ENCODE assay signal across 15 cellular contexts in the genomic region with DNA sequence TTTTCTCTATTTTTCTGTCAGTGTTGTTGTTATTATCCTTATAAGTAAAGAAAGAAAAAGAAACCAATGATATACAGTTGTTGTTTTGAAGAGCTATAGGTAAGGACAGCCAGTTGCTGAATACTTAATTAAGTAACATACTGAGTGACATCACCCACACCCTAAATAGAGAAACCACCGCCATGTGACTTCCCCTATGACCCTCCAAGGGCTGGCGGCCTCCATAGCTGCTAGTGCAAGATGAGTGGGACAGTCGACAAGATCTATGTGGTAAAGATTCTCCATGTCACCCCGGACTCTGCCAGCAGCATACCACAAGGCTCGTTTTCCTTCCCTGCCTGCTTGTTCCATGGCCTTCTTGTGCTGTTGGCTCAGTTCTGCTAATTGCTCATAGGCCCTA.
DNase-seq lines count a peak whose midpoint lies in the region; ATAC-seq and TF ChIP-seq lines count a peak whose summit lies in the region.
"Had no signal": no experiment of that assay in that cellular context is flagged by ENCODE, and none has a peak within 500 bp of the region (broad histone marks: within the 10 kb centered on the region; RNA-seq: fewer than 3 reads in every experiment).

No MANE protein-coding gene starts in this region.

- H3K27ac ChIP-seq in RWPE2 (ENCODE audit: poor library complexity, severe bottlenecking) (peak overlapping the region; percentile 77), fibroblast of lung (ENCODE audit: insufficient read depth, low read length) (peak overlapping the region; percentile 72)
- H3K27ac ChIP-seq: 22Rv1 had no signal

- DNase-seq in DMS 273 (lab: John Stamatoyannopoulos, UW; ENCODE audit: unreplicated experiment) (peak; percentile 3), DMS 273 treated with DMSO at 0.1 percent for 48 hours (lab: John Stamatoyannopoulos, UW) (no peak), RWPE2 (ENCODE audit: low spot score) (no peak), fibroblast of lung (ENCODE audit: low read depth in 2 of 2) (no peak), iPS-NIHi7 (ENCODE audit: extremely low spot score) (no peak), glomerular visceral epithelial cell (ENCODE audit: extremely low spot score) (no peak)
- DNase-seq: CD4-positive, alpha-beta memory T cell; DND-41; NCI-H1417 treated with DMSO at 0.1 percent for 48 hours; NCI-H2029; NCI-H2171; NCI-H748 treated with DMSO at 0.1 percent for 48 hours had no signal

- no peaks in the 10 kb centered on the region for H3K79me2 ChIP-seq in fibroblast of lung (ENCODE audit: control insufficient read depth, insufficient read depth, low read length)

- H3K4me1 ChIP-seq in RWPE2 (ENCODE audit: insufficient read depth, poor library complexity, severe bottlenecking), result peaks cover 21% of the 10 kb centered on the region
- H3K4me1 ChIP-seq in fibroblast of lung (ENCODE audit: control insufficient read depth, extremely low read depth, insufficient read depth, low read length), result peaks cover 10% of the 10 kb centered on the region

- ATAC-seq in RWPE2 (ENCODE audit: low read depth), result no peak
- no peak for ATAC-seq in HG03342 (IDR thresholded peaks at IDR 0.05; ENCODE audit: unreplicated experiment)
- ATAC-seq in HG03442 (IDR thresholded peaks at IDR 0.05; ENCODE audit: unreplicated experiment), result no peak

- no peaks in the 10 kb centered on the region for H3K9me3 ChIP-seq in RWPE2 (ENCODE audit: severe bottlenecking)
- H3K9me3 ChIP-seq in fibroblast of lung (ENCODE audit: control insufficient read depth, insufficient read depth, low read depth, low read length), result no peaks in the 10 kb centered on the region

- H3K4me3 ChIP-seq in RWPE2 (ENCODE audit: severe bottlenecking) (no peak overlapping the region), fibroblast of lung (replicated peaks in 1 of 4; ENCODE audit: control extremely low read depth in 1 of 4, insufficient read depth in 1 of 4, low read depth in 3 of 4, low read length in 4 of 4) (no peak overlapping the region)

- H3K36me3 ChIP-seq in RWPE2 (ENCODE audit: low read depth) (no peaks in the 10 kb centered on the region), fibroblast of lung (ENCODE audit: control insufficient read depth, insufficient read depth, low read length) (no peaks in the 10 kb centered on the region)

- TF ChIP-seq CTCF in RWPE2 (IDR thresholded peaks at IDR 0.05; ENCODE audit: poor library complexity, severe bottlenecking) (no peak), fibroblast of lung (conservative IDR thresholded peaks at IDR 0.05 in 1 of 2, IDR thresholded peaks at IDR 0.05 in 1 of 2; ENCODE audit: low read depth in 1 of 2, low read length in 2 of 2) (no peak)

- H3K9ac ChIP-seq in fibroblast of lung (ENCODE audit: insufficient read depth, low read length), result no peak overlapping the region

- H3K27me3 ChIP-seq in RWPE2 (ENCODE audit: insufficient read depth, poor library complexity, severe bottlenecking) (no peaks in the 10 kb centered on the region), fibroblast of lung (ENCODE audit: control insufficient read depth, insufficient read depth, low read length) (no peaks in the 10 kb centered on the region)

- peak overlapping the region; percentile 72 for H3K4me2 ChIP-seq in fibroblast of lung (ENCODE audit: extremely low read depth, insufficient read depth, low read length)

- no peak overlapping the region for H2AFZ ChIP-seq in fibroblast of lung (ENCODE audit: low read length)

- H4K20me1 ChIP-seq in fibroblast of lung (ENCODE audit: control insufficient read depth, extremely low read depth, insufficient read depth, low read length), result no peaks in the 10 kb centered on the region
